8 cellular contexts compared by ENCODE assay signal in the genomic region with DNA sequence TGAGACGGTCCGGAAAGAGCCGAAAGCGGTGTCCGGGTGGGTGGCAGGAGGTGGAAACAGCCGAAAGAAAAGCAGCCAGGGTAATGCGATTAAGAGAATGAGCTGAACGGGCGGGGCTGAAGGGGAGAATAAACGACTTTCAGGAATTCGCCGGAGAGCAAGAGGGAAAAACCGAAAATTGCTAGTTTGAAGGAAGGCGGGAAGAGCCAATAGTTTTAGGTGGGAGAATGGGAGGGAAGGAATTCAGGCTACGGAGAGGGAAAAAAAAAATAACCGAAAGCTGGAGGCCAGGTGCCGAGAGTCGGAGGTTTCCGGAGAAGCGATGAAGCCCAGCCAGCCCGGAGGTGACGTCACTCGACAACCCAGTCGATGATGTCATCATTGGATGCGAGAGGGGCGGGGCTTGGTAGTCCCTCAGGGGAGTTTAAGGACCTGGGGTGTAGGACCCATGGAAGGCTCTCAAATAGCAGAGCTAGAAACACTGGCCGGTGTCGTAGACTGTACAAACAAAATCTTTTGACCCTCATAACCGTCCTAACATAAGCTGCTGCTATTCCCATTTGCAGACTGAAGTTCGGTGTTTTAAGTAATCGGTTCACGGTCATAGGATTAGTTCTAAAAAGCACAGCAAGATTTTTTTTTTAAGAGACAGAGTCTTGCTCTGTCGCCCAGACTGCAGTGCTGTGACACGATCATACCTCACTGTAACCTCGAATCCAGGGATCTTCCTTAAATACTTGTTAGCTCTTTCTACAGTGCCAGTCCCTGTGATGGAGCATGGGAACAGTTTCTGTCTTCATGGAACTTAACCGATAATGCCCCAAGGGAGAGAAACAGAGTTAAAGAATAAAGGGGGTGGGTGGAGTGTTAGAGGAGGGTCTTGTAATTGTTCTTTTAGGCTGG. TPM values are rescaled to one million over a fixed set of nuclear protein-coding genes. Genes with fewer than 3 reads are reported as not detected.
DNase-seq lines count a peak whose midpoint lies in the region; ATAC-seq and TF ChIP-seq lines count a peak whose summit lies in the region.

ZC3H4 (minus strand) TSS at position 331 of the 903 bp plus-strand sequence. CDS start 1,192 bp downstream, outside the sequence.

- peak within 1 kb of the TSS; percentile 100 for H3K9ac ChIP-seq in smooth muscle cell (ENCODE audit: low read depth)

- H3K4me1 ChIP-seq in smooth muscle cell (ENCODE audit: low read depth): peaks cover 21% of the 10 kb centered on the region

- CTCF ChIA-PET in GM10248 (lab: Yijun Ruan, JAX): interaction anchor here (0.8 to 8.1 kb wide), 14 partner anchors 10 to 257 kb away, joined by 3 to 57 read pairs (median 6); partner anchors contain the start of gene SAE1

- H3K4me3 ChIP-seq in cardiac fibroblast (replicated peaks in 1 of 2; ENCODE audit: low read depth in 2 of 2, low read length in 2 of 2) (peak within 1 kb of the TSS; percentile 86 to 90), smooth muscle cell (peak within 1 kb of the TSS; percentile 99)

- TF ChIP-seq CTCF in GM10248 (IDR thresholded peaks at IDR 0.05; ENCODE audit: control extremely low read depth, extremely low read depth, low read depth, missing control alignments): no peak
- TF ChIP-seq CTCF in cardiac fibroblast (IDR thresholded peaks at IDR 0.05; ENCODE audit: low read depth, low read length): no peak
- TF ChIP-seq CTCF in smooth muscle cell (IDR thresholded peaks at IDR 0.05; ENCODE audit: borderline replicate concordance, insufficient read depth, poor library complexity, severe bottlenecking): no peak

- peak within 1 kb of the TSS; percentile 100 for H3K27ac ChIP-seq in smooth muscle cell (ENCODE audit: low read depth)

- ATAC-seq in HG03159 (IDR thresholded peaks at IDR 0.05; ENCODE audit: unreplicated experiment) (peak; percentile 35), HG03135 (IDR thresholded peaks at IDR 0.05; ENCODE audit: unreplicated experiment) (no peak)

- no peaks in the 10 kb centered on the region for H3K9me3 ChIP-seq in smooth muscle cell (replicated peaks; ENCODE audit: low read depth)

- H3K4me2 ChIP-seq in smooth muscle cell: peak within 1 kb of the TSS; percentile 96

- no peaks in the 10 kb centered on the region for H4K20me1 ChIP-seq in smooth muscle cell (ENCODE audit: low read depth)

- peaks cover 31% of the 10 kb centered on the region for H3F3A ChIP-seq in smooth muscle cell (ENCODE audit: low read depth)

- no peaks in the 10 kb centered on the region for H3K36me3 ChIP-seq in smooth muscle cell (ENCODE audit: low read depth)

- H3K27me3 ChIP-seq in smooth muscle cell (ENCODE audit: low read depth): no peaks in the 10 kb centered on the region

- DNase-seq in GM10248 (ENCODE audit: extremely low spot score): peak; percentile 91
- peak; percentile 79 to 93 for DNase-seq in NCI-H446 (lab: John Stamatoyannopoulos, UW)
- DNase-seq in activated CD4-positive, CD25-positive, alpha-beta regulatory T cell (lab: John Stamatoyannopoulos, UW): peak; percentile 83 to 88 (median 86)
- peak; percentile 95 to 96 for DNase-seq in cardiac fibroblast (ENCODE audit: low read depth in 2 of 2)
- DNase-seq in iPS-NIHi7 (ENCODE audit: extremely low spot score): peak; percentile 91
- DNase-seq in smooth muscle cell (lab: John Stamatoyannopoulos, UW; ENCODE audit: unreplicated experiment): peak; percentile 67

- H3K79me2 ChIP-seq in smooth muscle cell (ENCODE audit: low read depth): peaks cover 25% of the 10 kb centered on the region

- POLR2A ChIA-PET in GM10248 (lab: Yijun Ruan, JAX): interaction anchor here (0.6 to 2.6 kb wide), 24 partner anchors 9 to 325 kb away, joined by 3 to 20 read pairs (median 4); partner anchors contain the start of genes CCDC9, SAE1 and SLC1A5

- 16% methylated on average over 36 of the region's 36 CpGs for WGBS in smooth muscle cell (ENCODE audit: low lambda C conversion rate)

- H2AFZ ChIP-seq in smooth muscle cell (ENCODE audit: low read depth): peak within 1 kb of the TSS; percentile 74

RNA-seq across cellular contexts. Expression of gene ZC3H4, which starts in this region (rescaled TPM):
- total RNA-seq in smooth muscle cell: 6.6 and 9.3 TPM in 2 replicates
- 1.9 and 3.5 TPM in 2 replicates for polyA plus RNA-seq in smooth muscle cell
